ENCODE assay signal across 23 cellular contexts in genomic region chr19:55044771-55045716, GRCh38. TPM values are rescaled to one million over a fixed set of nuclear protein-coding genes. Genes with fewer than 3 reads are reported as not detected.
DNase-seq lines count a peak whose midpoint lies in the region; ATAC-seq, FAIRE-seq and TF ChIP-seq lines count a peak whose summit lies in the region.
"Had no signal": no experiment of that assay in that cellular context is flagged by ENCODE, and none has a peak within 500 bp of the region (broad histone marks: within the 10 kb centered on the region; RNA-seq: fewer than 3 reads in every experiment).

No MANE protein-coding gene starts in this region.

- no peak for TF ChIP-seq CTCF in GM13976 (IDR thresholded peaks at IDR 0.05; ENCODE audit: borderline replicate concordance, control extremely low read depth, extremely low read depth, insufficient read depth, missing control alignments)
- TF ChIP-seq CTCF in RWPE1 (conservative IDR thresholded peaks at IDR 0.05; ENCODE audit: low read depth): no peak
- peak in 1 of 3 experiments; percentile 37; a peak in 2 of 4 replicates for TF ChIP-seq CTCF in H1 (IDR thresholded peaks at IDR 0.05; ENCODE audit: control extremely low read depth in 1 of 3, insufficient read depth in 1 of 3, low read depth in 1 of 3, low read length in 3 of 3)

- TF ChIP-seq RAD21 in H1 (IDR thresholded peaks at IDR 0.05 in 1 of 2, conservative IDR thresholded peaks at IDR 0.05 in 1 of 2; ENCODE audit: low read depth in 2 of 2, low read length in 2 of 2): peak; percentile 31 to 51; a peak in 2 of 4 replicates

- no peaks in the 10 kb centered on the region for H3K27me3 Mint-ChIP-seq in stimulated activated naive B cell treated with anti-CD40 and anti-IgM and Interleukin-4, amounts not matched to agents 10 μg/mL and 1 μg/mL and 100 μg/mL, for 72 hours
- H3K27me3 Mint-ChIP-seq: CD4-positive, alpha-beta T cell had no signal

- no peak overlapping the region for H3K4ac ChIP-seq in H1 (replicated peaks; ENCODE audit: insufficient read length, low read depth, low read length)

- H3K4me3 Mint-ChIP-seq in stimulated activated naive B cell treated with anti-CD40 and anti-IgM and Interleukin-4, amounts not matched to agents 10 μg/mL and 1 μg/mL and 100 μg/mL, for 72 hours: no peak overlapping the region
- H3K4me3 Mint-ChIP-seq: CD4-positive, alpha-beta T cell had no signal

- no peak overlapping the region for H3K14ac ChIP-seq in H1 (ENCODE audit: insufficient read length)

- no peak overlapping the region for H3K18ac ChIP-seq in H1 (ENCODE audit: extremely low read depth, low read length)

- H3K9ac ChIP-seq in H1 (replicated peaks in 1 of 4; ENCODE audit: extremely low read depth in 1 of 4, low read depth in 3 of 4, low read length in 3 of 4): no peak overlapping the region
- H3K9ac ChIP-seq: BLaER1 had no signal

- CTCF ChIA-PET in RWPE1 (lab: Yijun Ruan, JAX): interaction anchor here (0.7 kb wide), 1 partner anchor 43 kb away, joined by 3 read pairs; no protein-coding TSS in a partner anchor
- CTCF ChIA-PET in H1 (lab: Charles Lee; ENCODE audit: partially characterized antibody): interaction anchor here (0.7 to 2.5 kb wide), 8 partner anchors 8 to 1320 kb away, joined by 3 to 10 read pairs (median 3); no protein-coding TSS in a partner anchor

- no peak overlapping the region for H2BK12ac ChIP-seq in H1 (ENCODE audit: low read depth, low read length)

- H3K79me2 ChIP-seq in H1 (ENCODE audit: control insufficient read depth in 1 of 2, insufficient read depth in 2 of 2, low read length in 2 of 2): no peaks in the 10 kb centered on the region

- no peak overlapping the region for H3K23ac ChIP-seq in H1 (ENCODE audit: insufficient read length)

- peaks cover 2% of the 10 kb centered on the region; the same call in 1 of the 2 replicates for H3K79me1 ChIP-seq in H1 (ENCODE audit: low read depth, low read length)

- H2BK20ac ChIP-seq in H1 (ENCODE audit: low read length): no peak overlapping the region

- H4K8ac ChIP-seq in H1 (ENCODE audit: extremely low read depth, insufficient read depth, low read length): peak overlapping the region; percentile 80

- H3K27ac ChIP-seq in RWPE1 (peak overlapping the region; percentile 16; the same call in 1 of the 2 replicates), H1 (ENCODE audit: low read depth, low read length) (no peak overlapping the region)
- H3K27ac ChIP-seq: BLaER1, SJCRH30 had no signal

- H3K27ac Mint-ChIP-seq in stimulated activated naive B cell treated with anti-CD40 and anti-IgM and Interleukin-4, amounts not matched to agents 10 μg/mL and 1 μg/mL and 100 μg/mL, for 72 hours: peak overlapping the region; percentile 47
- H3K27ac Mint-ChIP-seq: CD4-positive, alpha-beta T cell had no signal

- peaks cover 10 to 57% (median 31%) of the 10 kb centered on the region in 4 experiments for H3K36me3 ChIP-seq in H1 (ENCODE audit: control insufficient read depth in 2 of 4, insufficient read depth in 4 of 4, low read length in 3 of 4)

- H2BK15ac ChIP-seq in H1 (ENCODE audit: low read length): no peak overlapping the region

- no peak overlapping the region for H3K56ac ChIP-seq in H1 (replicated peaks; ENCODE audit: insufficient read length, low read depth, low read length)

- no peak for TF ChIP-seq POLR2A in H1 (IDR thresholded peaks at IDR 0.05; ENCODE audit: control extremely low read depth in 1 of 2, low read depth in 2 of 2, low read length in 2 of 2)

- no peaks in the 10 kb centered on the region; a peak in 1 of 7 replicates for H3K4me1 ChIP-seq in H1 (replicated peaks in 1 of 4; ENCODE audit: control insufficient read depth in 3 of 4, insufficient read depth in 4 of 4, low read length in 3 of 4)
- H3K4me1 ChIP-seq: Caco-2, SJCRH30 had no signal

- H3K9me3 Mint-ChIP-seq in stimulated activated naive B cell treated with anti-CD40 and anti-IgM and Interleukin-4, amounts not matched to agents 10 μg/mL and 1 μg/mL and 100 μg/mL, for 72 hours: no peaks in the 10 kb centered on the region
- H3K9me3 Mint-ChIP-seq: CD4-positive, alpha-beta T cell had no signal

- POLR2A ChIA-PET in RWPE1 (lab: Yijun Ruan, JAX; ENCODE audit: low non-redundant PET): no interaction called here
- POLR2A ChIA-PET in H1 (lab: Charles Lee; ENCODE audit: partially characterized antibody): interaction anchor here (1.2 to 1.4 kb wide), 3 partner anchors 9 to 63 kb away, joined by 3 to 6 read pairs (median 5); no protein-coding TSS in a partner anchor

- H3K23me2 ChIP-seq in H1 (ENCODE audit: low read depth, low read length): no peaks in the 10 kb centered on the region; the same call in 1 of the 2 replicates

- H4K20me1 ChIP-seq in H1 (replicated peaks in 1 of 2; ENCODE audit: control insufficient read depth in 1 of 2, insufficient read depth in 2 of 2, low read length in 2 of 2): peaks cover 9 to 10% of the 10 kb centered on the region in 2 experiments

- TF ChIP-seq EP300 in H1 (IDR thresholded peaks at IDR 0.05; ENCODE audit: borderline replicate concordance in 1 of 2, low read depth in 2 of 2, low read length in 2 of 2): no peak

- H3K4me2 ChIP-seq in H1 (ENCODE audit: insufficient read depth in 1 of 2, low read depth in 2 of 2, low read length in 2 of 2): no peak overlapping the region
- H3K4me2 ChIP-seq: BLaER1 had no signal

- H2BK120ac ChIP-seq in H1 (replicated peaks; ENCODE audit: low read depth, low read length): no peak overlapping the region

- H4K91ac ChIP-seq in H1 (replicated peaks; ENCODE audit: insufficient read length, low read length): no peak overlapping the region

- in situ Hi-C loops in GM13976 (cut with MboI; ENCODE audit: low sequenced_read_pairs, unreplicated experiment): no loop called here

- H3K4me3 ChIP-seq in H1 (ENCODE audit: extremely low read depth in 1 of 4, insufficient read depth in 2 of 4, low read depth in 3 of 4, low read length in 4 of 4): no peak overlapping the region
- H3K4me3 ChIP-seq: BLaER1, GM12878, SJCRH30 had no signal

- no peaks in the 10 kb centered on the region; a peak in 1 of 7 replicates for H3K27me3 ChIP-seq in H1 (replicated peaks in 1 of 4; ENCODE audit: control insufficient read depth in 3 of 4, extremely low read depth in 1 of 4, insufficient read depth in 3 of 4, low read length in 3 of 4)
- H3K27me3 ChIP-seq: BLaER1, SJCRH30 had no signal

- no peak overlapping the region for H4K5ac ChIP-seq in H1 (ENCODE audit: insufficient read length, low read depth, low read length)

- FAIRE-seq in H1 (lab: Jason Lieb, UNC): no peak
- FAIRE-seq: GM12878, H54, HTR-8/SVneo had no signal

- H3K9me3 ChIP-seq in H1 (ENCODE audit: insufficient read depth in 2 of 2, low read depth in 1 of 2, low read length in 1 of 2): no peaks in the 10 kb centered on the region
- H3K9me3 ChIP-seq: BLaER1, Caco-2, SJCRH30 had no signal

- WGBS in H1 (ENCODE audit: extremely low coverage in 1 of 2, insufficient coverage in 1 of 2, insufficient read length in 1 of 2, insufficient replicate concordance in 2 of 2, low coverage in 1 of 2, low lambda C conversion rate in 2 of 2, missing lambda C conversion rate in 1 of 2), 2 experiments: 91% methylated on average over 29 of the region's 30 CpGs; no CpG with 5 or more reads in 1 of the 2 experiments

- H3K36me3 Mint-ChIP-seq in stimulated activated naive B cell treated with anti-CD40 and anti-IgM and Interleukin-4, amounts not matched to agents 10 μg/mL and 1 μg/mL and 100 μg/mL, for 72 hours: peaks cover 32 to 51% of the 10 kb centered on the region in 2 donors

- no peak overlapping the region for H2AK5ac ChIP-seq in H1 (ENCODE audit: low read depth, low read length)

- H3K4me1 Mint-ChIP-seq in stimulated activated naive B cell treated with anti-CD40 and anti-IgM and Interleukin-4, amounts not matched to agents 10 μg/mL and 1 μg/mL and 100 μg/mL, for 72 hours: peaks cover 14 to 19% of the 10 kb centered on the region in 2 donors

- DNase-seq in GM13976 (ENCODE audit: low spot score): peak; percentile 18
- no peak for DNase-seq in RWPE1 (ENCODE audit: low spot score)
- DNase-seq in H1 (ENCODE audit: low read depth in 1 of 2, low spot score in 2 of 2): no peak
- DNase-seq in stimulated activated naive B cell treated with anti-CD40 and anti-IgM and Interleukin-4, amounts not matched to agents 10 μg/mL and 1 μg/mL and 100 μg/mL, for 72 hours: no peak
- DNase-seq in medulla oblongata (ENCODE audit: extremely low spot score): no peak
- no peak for DNase-seq in AML-193 (lab: John Stamatoyannopoulos, UW)
- DNase-seq: Caco-2; CD4-positive, alpha-beta T cell; DMS 273 treated with DMSO at 0.1 percent for 48 hours; DMS79 treated with DMSO at 0.1 percent for 48 hours; IMR-90; NCI-H1105; NCI-H146; NCI-H2029; NCI-H2227 treated with DMSO at 0.1 percent for 48 hours; NCI-H510A; SJCRH30 had no signal

- H2AFZ ChIP-seq in H1 (ENCODE audit: low read length): no peak overlapping the region

- no peak overlapping the region for H2BK5ac ChIP-seq in H1 (ENCODE audit: low read depth, low read length)

- no peak for ATAC-seq in stimulated activated naive B cell treated with anti-CD40 and anti-IgM and Interleukin-4, amounts not matched to agents 10 μg/mL and 1 μg/mL and 100 μg/mL, for 72 hours (replicated peaks)
- no peak for ATAC-seq in GM19395 (IDR thresholded peaks at IDR 0.05; ENCODE audit: unreplicated experiment)
- ATAC-seq: GM12878, Panc1 had no signal

RNA-seq across cellular contexts. Expression of gene GP6, which starts 7.0 kb away (rescaled TPM):
- 0.26 TPM in 1 of 2 replicates, not detected in the other for total RNA-seq in H1 (2021; fragmentation: NEBNext Ultra II Directional; extraction: Animal tissue kit (Norgen Biotek cat#: 25700))
- 0.18 and 0.42 TPM in 2 replicates for polyA plus RNA-seq in H1 (2011; rRNA removed)
- polyA plus RNA-seq in H1 (2011; cell fraction: cytosol; rRNA removed): 0.31 TPM
- 0.98 TPM for polyA plus RNA-seq in H1 (2011; cell fraction: nucleus; rRNA removed)
- polyA plus RNA-seq in H1 (2012, experiment 1 of 2): 0.50 to 1.2 TPM (median 0.53 TPM) in 4 replicates
- polyA plus RNA-seq in H1 (2012, experiment 2 of 2): not detected
- 0.18 TPM for polyA plus RNA-seq in H1 (2013, experiment 1 of 2)
- polyA plus RNA-seq in H1 (2013, experiment 2 of 2): 0.11 TPM
- 0.22 and 0.66 TPM in 2 replicates for polyA minus RNA-seq in H1 (2011; rRNA and poly(A)+ RNA removed)
- polyA minus RNA-seq in H1 (2011; cell fraction: cytosol; rRNA and poly(A)+ RNA removed): not detected
- 0.40 TPM for polyA minus RNA-seq in H1 (2011; cell fraction: nucleus; rRNA and poly(A)+ RNA removed)
- total RNA-seq: Caco-2, GM12878, IMR-90 had no signal
- polyA plus RNA-seq: GM12878 had no signal

RNA-seq across cellular contexts. Expression of gene RDH13, which starts 17.9 kb away (rescaled TPM):
- total RNA-seq in H1 (2021; fragmentation: NEBNext Ultra II Directional; extraction: Animal tissue kit (Norgen Biotek cat#: 25700)): 29.4 and 31.5 TPM in 2 replicates
- 15.9 and 20.5 TPM in 2 replicates for polyA plus RNA-seq in H1 (2011; rRNA removed)
- 17.2 TPM for polyA plus RNA-seq in H1 (2011; cell fraction: cytosol; rRNA removed)
- 41.2 TPM for polyA plus RNA-seq in H1 (2011; cell fraction: nucleus; rRNA removed)
- 20.1 to 26.0 TPM (median 24.4 TPM) in 4 replicates for polyA plus RNA-seq in H1 (2012, experiment 1 of 2)
- 16.8 TPM for polyA plus RNA-seq in H1 (2012, experiment 2 of 2)
- polyA plus RNA-seq in H1 (2013, experiment 1 of 2): 15.7 TPM
- polyA plus RNA-seq in H1 (2013, experiment 2 of 2): 14.9 TPM
- polyA minus RNA-seq in H1 (2011; rRNA and poly(A)+ RNA removed): 22.0 and 25.7 TPM in 2 replicates
- 18.3 TPM for polyA minus RNA-seq in H1 (2011; cell fraction: cytosol; rRNA and poly(A)+ RNA removed)
- polyA minus RNA-seq in H1 (2011; cell fraction: nucleus; rRNA and poly(A)+ RNA removed): 27.8 TPM

RNA-seq across cellular contexts. Expression of gene EPS8L1, which starts 30.6 kb away (rescaled TPM):
- total RNA-seq in H1 (2021; fragmentation: NEBNext Ultra II Directional; extraction: Animal tissue kit (Norgen Biotek cat#: 25700)): 30.2 and 37.0 TPM in 2 replicates
- polyA plus RNA-seq in H1 (2011; rRNA removed): 19.8 and 33.6 TPM in 2 replicates
- 40.0 TPM for polyA plus RNA-seq in H1 (2011; cell fraction: cytosol; rRNA removed)
- 100 TPM for polyA plus RNA-seq in H1 (2011; cell fraction: nucleus; rRNA removed)
- polyA plus RNA-seq in H1 (2012, experiment 1 of 2): 33.6 to 63.1 TPM (median 56.4 TPM) in 4 replicates
- polyA plus RNA-seq in H1 (2012, experiment 2 of 2): 37.3 TPM
- polyA plus RNA-seq in H1 (2013, experiment 1 of 2): 21.4 TPM
- 19.2 TPM for polyA plus RNA-seq in H1 (2013, experiment 2 of 2)
- polyA minus RNA-seq in H1 (2011; rRNA and poly(A)+ RNA removed): 21.6 and 24.3 TPM in 2 replicates
- 31.6 TPM for polyA minus RNA-seq in H1 (2011; cell fraction: cytosol; rRNA and poly(A)+ RNA removed)
- 27.3 TPM for polyA minus RNA-seq in H1 (2011; cell fraction: nucleus; rRNA and poly(A)+ RNA removed)
